In the genomic region with DNA sequence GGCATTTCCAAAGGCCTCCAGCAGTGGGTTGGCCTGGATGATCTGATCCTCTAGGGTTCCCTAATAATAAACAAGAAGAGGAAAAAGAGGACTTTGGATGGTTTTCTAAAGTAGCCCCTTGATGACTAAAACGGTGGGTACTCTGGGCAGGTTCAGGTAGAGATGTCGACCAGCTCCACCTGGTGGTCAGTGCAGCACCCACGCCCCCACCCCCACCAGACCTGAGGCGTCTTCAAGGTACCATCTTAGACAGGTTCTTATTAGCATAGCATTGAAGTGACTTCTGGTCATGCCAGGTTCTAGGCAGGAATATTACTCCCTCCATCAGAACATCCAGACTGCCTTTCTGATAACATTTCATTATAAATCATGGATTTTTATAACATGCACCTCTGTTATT, we compare ENCODE assay signal across 10 cellular contexts. TPM values are rescaled to one million over a fixed set of nuclear protein-coding genes. Genes with fewer than 3 reads are reported as not detected.
DNase-seq lines count a peak whose midpoint lies in the region; ATAC-seq and TF ChIP-seq lines count a peak whose summit lies in the region.
"Had no signal": no experiment of that assay in that cellular context is flagged by ENCODE, and none has a peak within 500 bp of the region (broad histone marks: within the 10 kb centered on the region; RNA-seq: fewer than 3 reads in every experiment).

No MANE protein-coding gene starts in this region.

- WGBS in IMR-90 (ENCODE audit: extremely low coverage in 2 of 2, insufficient read length in 1 of 2), 2 experiments, result no CpG with 5 or more reads among the region's 4 CpGs

- H3K36me3 ChIP-seq in IMR-90 (ENCODE audit: control insufficient read depth, insufficient read depth, low read length) (no peaks in the 10 kb centered on the region), brain microvascular endothelial cell (replicated peaks) (no peaks in the 10 kb centered on the region)

- H3K4me3 ChIP-seq in IMR-90 (ENCODE audit: insufficient read depth, low read depth, low read length), result no peak overlapping the region
- H3K4me3 ChIP-seq in brain microvascular endothelial cell (ENCODE audit: low read depth, low read length), result no peak overlapping the region
- H3K4me3 ChIP-seq in retinal pigment epithelial cell (ENCODE audit: low read length), result no peak overlapping the region

- H2BK15ac ChIP-seq in IMR-90 (ENCODE audit: low read depth, low read length), result no peak overlapping the region

- H3K56ac ChIP-seq in IMR-90 (ENCODE audit: extremely low read depth, insufficient read depth, low read length), result no peak overlapping the region

- H3K9ac ChIP-seq in IMR-90 (ENCODE audit: low read depth, low read length), result no peak overlapping the region

- no peaks in the 10 kb centered on the region for H3K4me1 ChIP-seq in IMR-90 (ENCODE audit: control insufficient read depth, insufficient read depth, low read length)

- no peak overlapping the region for H4K8ac ChIP-seq in IMR-90 (ENCODE audit: low read depth in 2 of 2, low read length in 2 of 2)

- no peak for TF ChIP-seq POLR2A in IMR-90 (IDR thresholded peaks at IDR 0.05; ENCODE audit: low read depth, low read length)

- no peaks in the 10 kb centered on the region for H3K27me3 ChIP-seq in IMR-90 (ENCODE audit: control insufficient read depth, insufficient read depth, low read length)
- H3K27me3 ChIP-seq in brain microvascular endothelial cell (replicated peaks), result no peaks in the 10 kb centered on the region

- in situ Hi-C loops in IMR-90 (cut with MboI; ENCODE audit: low sequenced_read_pairs) (no loop called here), brain microvascular endothelial cell (cut with HindIII; ENCODE audit: low pct_ligation_motif_present, low sequenced_read_pairs) (no loop called here)

- H4K5ac ChIP-seq in IMR-90 (ENCODE audit: low read depth, low read length), result no peak overlapping the region

- DNase-seq in DMS 273 (lab: John Stamatoyannopoulos, UW; ENCODE audit: unreplicated experiment) (peak; percentile 8), DMS 273 treated with DMSO at 0.1 percent for 48 hours (lab: John Stamatoyannopoulos, UW) (no peak), IMR-90 (no peak), brain microvascular endothelial cell (no peak), retinal pigment epithelial cell (ENCODE audit: low read depth) (no peak), NCI-H2081 treated with DMSO at 0.1 percent for 48 hours (lab: John Stamatoyannopoulos, UW) (no peak)
- DNase-seq: SHP77 treated with DMSO at 0.1 percent for 48 hours had no signal

- ATAC-seq in IMR-90 (ENCODE audit: low read depth) (no peak), HG03442 (IDR thresholded peaks at IDR 0.05; ENCODE audit: unreplicated experiment) (no peak), HG03469 (IDR thresholded peaks at IDR 0.05; ENCODE audit: unreplicated experiment) (no peak)

- no TSS peak for BruUV-seq in IMR-90 (replicated peaks; lab: Mats Ljungman, UMichigan)

- POLR2A ChIA-PET in IMR-90 (lab: Charles Lee; ENCODE audit: unreplicated experiment), result no interaction called here

- H2AK9ac ChIP-seq in IMR-90 (replicated peaks; ENCODE audit: low read depth, low read length, poor library complexity), result no peak overlapping the region

- dilution Hi-C loops in IMR-90 (cut with HindIII; ENCODE audit: low sequenced_read_pairs, unreplicated experiment), result no loop called here

- no peak overlapping the region for H2AK5ac ChIP-seq in IMR-90 (ENCODE audit: low read depth, low read length)

- no peak for TF ChIP-seq RAD21 in IMR-90 (IDR thresholded peaks at IDR 0.05; ENCODE audit: low read length)

- H3K23ac ChIP-seq in IMR-90 (ENCODE audit: low read depth, low read length), result no peak overlapping the region

- no peak overlapping the region for H2BK20ac ChIP-seq in IMR-90 (ENCODE audit: low read depth, low read length)

- no peak overlapping the region for H3K18ac ChIP-seq in IMR-90 (ENCODE audit: low read depth, low read length)

- no peaks in the 10 kb centered on the region for H3K79me1 ChIP-seq in IMR-90 (ENCODE audit: low read depth in 1 of 2, low read length in 2 of 2)

- no peak overlapping the region for H4K91ac ChIP-seq in IMR-90 (ENCODE audit: insufficient read depth, low read depth, low read length)

- intact Hi-C loops in IMR-90 (cut with micrococcal nuclease), result no loop called here

- no peak overlapping the region for H3K4ac ChIP-seq in IMR-90 (ENCODE audit: low read depth, low read length)

- H2AFZ ChIP-seq in IMR-90 (replicated peaks; ENCODE audit: low read length, poor library complexity), result no peak overlapping the region

- H2BK5ac ChIP-seq in IMR-90 (ENCODE audit: low read depth, low read length, poor library complexity, severe bottlenecking), result no peak overlapping the region

- no peak overlapping the region for H2BK120ac ChIP-seq in IMR-90 (ENCODE audit: low read depth, low read length)

- H3K9me3 ChIP-seq in IMR-90 (ENCODE audit: control insufficient read depth, insufficient read depth, low read length), result no peaks in the 10 kb centered on the region

- no peak overlapping the region for H3K14ac ChIP-seq in IMR-90 (replicated peaks; ENCODE audit: low read depth, low read length)

- TF ChIP-seq CTCF in IMR-90 (conservative IDR thresholded peaks at IDR 0.05; ENCODE audit: low read depth, low read length), result peak; percentile 9; the same call in 1 of the 2 replicates
- peak; percentile 29 for TF ChIP-seq CTCF in brain microvascular endothelial cell (IDR thresholded peaks at IDR 0.05; ENCODE audit: low read depth, low read length, missing control alignments)
- TF ChIP-seq CTCF in retinal pigment epithelial cell (conservative IDR thresholded peaks at IDR 0.05; ENCODE audit: low read depth, low read length), result peak; percentile 61

- CTCF ChIA-PET in IMR-90 (lab: Yijun Ruan, JAX), result interaction anchor here (0.5 kb wide), 1 partner anchor 122 kb away, joined by 3 read pairs; no protein-coding TSS in a partner anchor

- no peak overlapping the region for H3K4me2 ChIP-seq in IMR-90 (ENCODE audit: low read depth, low read length)

- no peaks in the 10 kb centered on the region for H4K20me1 ChIP-seq in IMR-90 (ENCODE audit: insufficient read depth, low read length)

- no peaks in the 10 kb centered on the region for H3K9me1 ChIP-seq in IMR-90 (ENCODE audit: insufficient read depth, low read length)

- H3K27ac ChIP-seq in IMR-90 (ENCODE audit: insufficient read depth, low read length) (no peak overlapping the region), brain microvascular endothelial cell (no peak overlapping the region)

TF ChIP-seq in IMR-90, 13 proteins besides CTCF, POLR2A, EP300 and RAD21:
- TF ChIP-seq, protein P1, sequence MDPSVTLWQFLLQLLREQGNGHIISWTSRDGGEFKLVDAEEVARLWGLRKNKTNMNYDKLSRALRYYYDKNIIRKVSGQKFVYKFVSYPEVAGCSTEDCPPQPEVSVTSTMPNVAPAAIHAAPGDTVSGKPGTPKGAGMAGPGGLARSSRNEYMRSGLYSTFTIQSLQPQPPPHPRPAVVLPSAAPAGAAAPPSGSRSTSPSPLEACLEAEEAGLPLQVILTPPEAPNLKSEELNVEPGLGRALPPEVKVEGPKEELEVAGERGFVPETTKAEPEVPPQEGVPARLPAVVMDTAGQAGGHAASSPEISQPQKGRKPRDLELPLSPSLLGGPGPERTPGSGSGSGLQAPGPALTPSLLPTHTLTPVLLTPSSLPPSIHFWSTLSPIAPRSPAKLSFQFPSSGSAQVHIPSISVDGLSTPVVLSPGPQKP (IDR thresholded peaks at IDR 0.05; ENCODE audit: borderline replicate concordance, low read depth, low read length), result no peak
- TF ChIP-seq CHD1 (IDR thresholded peaks at IDR 0.05; ENCODE audit: low read depth, low read length) (no peak), CEBPB (IDR thresholded peaks at IDR 0.05; ENCODE audit: low read depth, low read length) (no peak), MXI1 (IDR thresholded peaks at IDR 0.05; ENCODE audit: borderline replicate concordance, low read depth, low read length) (no peak), RFX5 (IDR thresholded peaks at IDR 0.05; ENCODE audit: low read depth, low read length) (no peak), BHLHE40 (IDR thresholded peaks at IDR 0.05; ENCODE audit: low read depth, low read length) (no peak), MAFK (IDR thresholded peaks at IDR 0.05; ENCODE audit: low read depth, low read length) (no peak), FOS (IDR thresholded peaks at IDR 0.05; ENCODE audit: low read depth, low read length) (no peak)
TF ChIP-seq in IMR-90: peak in this region for 0.

RNA-seq across cellular contexts. Expression of gene MYH13, which starts 15.0 kb away (rescaled TPM):
- not detected in 2 replicates for total RNA-seq in IMR-90 (2012; rRNA removed)
- not detected in 2 replicates for polyA plus RNA-seq in IMR-90 (2012; rRNA removed)
- not detected in 2 replicates for polyA plus RNA-seq in IMR-90 (2012; cell fraction: cytosol; rRNA removed)
- not detected in 2 replicates for polyA plus RNA-seq in IMR-90 (2012; cell fraction: nucleus; rRNA removed; ENCODE audit: low replicate concordance)
- total RNA-seq: temporal lobe had no signal

Comparison
In these comparisons a context has a peak if more than half of its experiments do, and no peak if none do; other contexts are left out.
1. CTCF ChIP-seq: peak in every context shown above with its lines; median percentile 61 in retinal pigment epithelial cell; 29 in brain microvascular endothelial cell; 9 in IMR-90.